Comparison of ENCODE assay signal across 8 cellular contexts in genomic region chr16:86554599-86554916, GRCh38. TPM values are rescaled to one million over a fixed set of nuclear protein-coding genes. Genes with fewer than 3 reads are reported as not detected.
DNase-seq lines count a peak whose midpoint lies in the region; ATAC-seq, FAIRE-seq and TF ChIP-seq lines count a peak whose summit lies in the region.

No MANE protein-coding gene starts in this region.

- CTCF ChIA-PET in activated B cell treated with CpG ODN at 0.5 μM for 24 hours (lab: Charles Lee), result no interaction called here

- 2 to 5% (median 5%) methylated on average over 10 of the region's 10 CpGs for whole genome bisulfite sequencing in small intestine, 3 donors

- H3K4me3 ChIP-seq in GM23338 (peak overlapping the region; percentile 88), left ventricle myocardium inferior (peak overlapping the region; percentile 97), small intestine (ENCODE audit: low read depth in 1 of 2, low read length in 2 of 2) (peak overlapping the region; percentile 72 to 92)

- ATAC-seq in GM23338 (peak; percentile 12; the same call in 2 of the 3 replicates), activated B cell treated with CpG ODN at 0.5 μM for 24 hours (ENCODE audit: low read depth) (no peak), GM19467 (IDR thresholded peaks at IDR 0.05; ENCODE audit: unreplicated experiment) (no peak), HG03139 (IDR thresholded peaks at IDR 0.05; ENCODE audit: unreplicated experiment) (no peak)

- H3K9me3 Mint-ChIP-seq in GM23338 (peaks cover 5% of the 10 kb centered on the region; the same call in 1 of the 3 replicates), activated B cell treated with CpG ODN at 0.5 μM for 24 hours (no peaks in the 10 kb centered on the region)

- no peak for FAIRE-seq in small intestine (lab: Jason Lieb, UNC)

- intact Hi-C loops in activated B cell treated with CpG ODN at 0.5 μM for 24 hours (cut with micrococcal nuclease), result no loop called here
- intact Hi-C loops in left ventricle myocardium inferior (cut with micrococcal nuclease), result no loop called here

- H3K27ac Mint-ChIP-seq in GM23338 (peak overlapping the region; percentile 97), activated B cell treated with CpG ODN at 0.5 μM for 24 hours (peak overlapping the region; percentile 95)

- H3K4me1 Mint-ChIP-seq in GM23338 (peaks cover 6% of the 10 kb centered on the region), activated B cell treated with CpG ODN at 0.5 μM for 24 hours (peaks cover 22% of the 10 kb centered on the region)

- H3K4me1 ChIP-seq in GM23338 (ENCODE audit: insufficient read depth) (no peaks in the 10 kb centered on the region), left ventricle myocardium inferior (peaks cover 28% of the 10 kb centered on the region), small intestine (ENCODE audit: control insufficient read depth in 2 of 2, insufficient read depth in 1 of 2, low read depth in 1 of 2, low read length in 1 of 2) (peaks cover 0 to 6% of the 10 kb centered on the region in 2 donors)

- peaks cover 2% of the 10 kb centered on the region; the same call in 1 of the 2 replicates for H3K9me2 ChIP-seq in GM23338 (ENCODE audit: insufficient read depth)

- H3K36me3 ChIP-seq in GM23338 (ENCODE audit: insufficient read depth) (peaks cover 4% of the 10 kb centered on the region; the same call in 1 of the 2 replicates), left ventricle myocardium inferior (peaks cover 14% of the 10 kb centered on the region), small intestine (ENCODE audit: control insufficient read depth in 2 of 2, insufficient read depth in 2 of 2, low read length in 2 of 2) (no peaks in the 10 kb centered on the region)

- H3K27me3 Mint-ChIP-seq in GM23338 (ENCODE audit: insufficient read depth, low read depth, poor library complexity) (peaks cover 12% of the 10 kb centered on the region), activated B cell treated with CpG ODN at 0.5 μM for 24 hours (no peaks in the 10 kb centered on the region)

- no peaks in the 10 kb centered on the region for H3F3A ChIP-seq in GM23338 (replicated peaks; ENCODE audit: low read depth)

- H3K79me2 ChIP-seq in GM23338 (replicated peaks; ENCODE audit: insufficient read depth), result no peaks in the 10 kb centered on the region

- POLR2A ChIA-PET in activated B cell treated with CpG ODN at 0.5 μM for 24 hours (lab: Charles Lee), result interaction anchor here (1.2 kb wide), 1 partner anchor 50 kb away, joined by 3 read pairs; no protein-coding TSS in a partner anchor

- H3K9me3 ChIP-seq in left ventricle myocardium inferior (replicated peaks), result no peaks in the 10 kb centered on the region
- no peaks in the 10 kb centered on the region for H3K9me3 ChIP-seq in small intestine (ENCODE audit: control insufficient read depth, low read depth)

- H3K27me3 ChIP-seq in GM23338 (ENCODE audit: insufficient read depth), result no peaks in the 10 kb centered on the region
- peaks cover 25% of the 10 kb centered on the region for H3K27me3 ChIP-seq in left ventricle myocardium inferior (ENCODE audit: low read depth)
- H3K27me3 ChIP-seq in small intestine (ENCODE audit: control insufficient read depth in 2 of 2, insufficient read depth in 2 of 2, low read length in 2 of 2), result no peaks in the 10 kb centered on the region

- no peak for TF ChIP-seq CTCF in GM23338 (conservative IDR thresholded peaks at IDR 0.05; ENCODE audit: low read depth in 2 of 2)
- no peak for TF ChIP-seq CTCF in activated B cell treated with CpG ODN at 0.5 μM for 24 hours (IDR thresholded peaks at IDR 0.05)
- no peak for TF ChIP-seq CTCF in left ventricle myocardium inferior (IDR thresholded peaks at IDR 0.05; ENCODE audit: borderline replicate concordance)

- H3K36me3 Mint-ChIP-seq in GM23338 (ENCODE audit: low read depth) (peaks cover 6% of the 10 kb centered on the region; the same call in 2 of the 3 replicates), activated B cell treated with CpG ODN at 0.5 μM for 24 hours (ENCODE audit: low read depth) (peaks cover 30% of the 10 kb centered on the region)

- peak overlapping the region; percentile 93; the same call in 1 of the 2 replicates for H2AFZ ChIP-seq in GM23338

- DNase-seq in GM23338 (ENCODE audit: low spot score), result no peak
- DNase-seq in activated B cell treated with CpG ODN at 0.5 μM for 24 hours, result no peak
- no peak for DNase-seq in left ventricle myocardium inferior
- no peak for DNase-seq in small intestine
- no peak for DNase-seq in ecto neural progenitor cell (ENCODE audit: low spot score)
- no peak for DNase-seq in AG08395 (ENCODE audit: low spot score)

- H3K4me3 Mint-ChIP-seq in GM23338, result peak overlapping the region; percentile 94
- H3K4me3 Mint-ChIP-seq in activated B cell treated with CpG ODN at 0.5 μM for 24 hours, result peak overlapping the region; percentile 95

- peak overlapping the region; percentile 50; the same call in 1 of the 2 replicates for H3K27ac ChIP-seq in GM23338 (ENCODE audit: low read depth)
- peak overlapping the region; percentile 86 for H3K27ac ChIP-seq in left ventricle myocardium inferior (replicated peaks)
- peak overlapping the region; percentile 34 to 92 for H3K27ac ChIP-seq in small intestine (ENCODE audit: low read depth in 1 of 2, low read length in 1 of 2)

- H3K4me2 ChIP-seq in GM23338, result peak overlapping the region; percentile 87

- no peaks in the 10 kb centered on the region for H4K20me1 ChIP-seq in GM23338 (replicated peaks; ENCODE audit: insufficient read depth)

TF ChIP-seq in GM23338, 12 proteins besides CTCF, POLR2A, EP300 and RAD21:
- TF ChIP-seq EZH2phosphoT487 (IDR thresholded peaks at IDR 0.05; ENCODE audit: unreplicated experiment) (no peak), NANOG (IDR thresholded peaks at IDR 0.05; ENCODE audit: borderline replicate concordance) (no peak)

RNA-seq across cellular contexts. Expression of gene MTHFSD, which starts 0.5 kb away (rescaled TPM):
- 8.1 and 12.6 TPM in 2 replicates for total RNA-seq in GM23338 (2014; rRNA removed; shearing (Covaris generic))
- polyA plus RNA-seq in GM23338 (2016; fragmentation: Nextera tagmentation; extraction: Ambion mirVana), result 7.2 and 9.7 TPM in 2 replicates
- 27.9 and 35.0 TPM in 2 replicates for total RNA-seq in activated B cell treated with CpG ODN at 0.5 μM for 24 hours
- 10.2 TPM for total RNA-seq in left ventricle myocardium inferior
- polyA plus RNA-seq in small intestine, result 10 to 100 TPM in 1 of 3 donors, 1 to 10 TPM in 2; 7.6 to 19.2 (median 9.8) TPM

RNA-seq across cellular contexts. Expression of gene FOXC2, which starts 12.1 kb away (rescaled TPM):
- total RNA-seq in GM23338 (2014; rRNA removed; shearing (Covaris generic)), result not detected in 2 replicates
- polyA plus RNA-seq in GM23338 (2016; fragmentation: Nextera tagmentation; extraction: Ambion mirVana), result 0.14 and 0.16 TPM in 2 replicates
- total RNA-seq in activated B cell treated with CpG ODN at 0.5 μM for 24 hours, result not detected in 2 replicates
- total RNA-seq in left ventricle myocardium inferior, result 1.5 TPM
- under 1 TPM in 1 of 3 donors, not detected in 2; 0.97 TPM for polyA plus RNA-seq in small intestine

RNA-seq across cellular contexts. Expression of gene FOXL1, which starts 23.8 kb away (rescaled TPM):
- 0.12 and 0.31 TPM in 2 replicates for total RNA-seq in GM23338 (2014; rRNA removed; shearing (Covaris generic))
- polyA plus RNA-seq in GM23338 (2016; fragmentation: Nextera tagmentation; extraction: Ambion mirVana) (0.05 TPM in 1 of 2 replicates, not detected in the other), small intestine (1 to 10 TPM in 2 of 3 donors, under 1 TPM in 1; 0.22 to 1.9 (median 1.2) TPM)
- total RNA-seq in activated B cell treated with CpG ODN at 0.5 μM for 24 hours (not detected in 2 replicates), left ventricle myocardium inferior (0.38 TPM)

RNA-seq across cellular contexts. Expression of gene FOXF1, which starts 44.2 kb away (rescaled TPM):
- total RNA-seq in GM23338 (2014; rRNA removed; shearing (Covaris generic)), result 0.10 TPM in 1 of 2 replicates, not detected in the other
- polyA plus RNA-seq in GM23338 (2016; fragmentation: Nextera tagmentation; extraction: Ambion mirVana) (0.15 TPM in 1 of 2 replicates, not detected in the other), small intestine (1 to 10 TPM in 2 of 3 donors, not detected in 1; 4.6 to 7.2 TPM)
- total RNA-seq in activated B cell treated with CpG ODN at 0.5 μM for 24 hours (not detected in 2 replicates), left ventricle myocardium inferior (0.33 TPM)
